In genomic region chr12:104516821-104517220, GRCh38 we compare ENCODE assay signal across 14 cellular contexts.
A peak's percentile ranks its signal among the peaks of the same experiment; 100 is the strongest.
DNase-seq lines count a peak whose midpoint lies in the region; ATAC-seq and TF ChIP-seq lines count a peak whose summit lies in the region.
"Had no signal": no experiment of that assay in that cellular context is flagged by ENCODE, and none has a peak within 500 bp of the region (broad histone marks: within the 10 kb centered on the region; RNA-seq: fewer than 3 reads in every experiment).

No MANE protein-coding gene starts in this region.

- intact Hi-C loops in natural killer cell (cut with micrococcal nuclease) (loop anchor here (5.0 kb wide), 1 partner anchor 175 kb away; no protein-coding TSS in a partner anchor), OCI-LY7 (cut with micrococcal nuclease; ENCODE audit: unreplicated experiment) (no loop called here)

- H3K4me1 ChIP-seq in OCI-LY7 (ENCODE audit: insufficient read depth, low read length, poor library complexity, severe bottlenecking): peaks cover 49% of the 10 kb centered on the region

- no peak overlapping the region for H3K27ac ChIP-seq in OCI-LY7 (ENCODE audit: low read depth, low read length, poor library complexity, severe bottlenecking)
- H3K27ac ChIP-seq: 22Rv1, C4-2B had no signal

- H3K27ac Mint-ChIP-seq in natural killer cell: peak overlapping the region; percentile 73 to 87

- H3K4me2 ChIP-seq in OCI-LY7 (ENCODE audit: low read length): no peak overlapping the region

- H3K9me3 Mint-ChIP-seq in natural killer cell: no peaks in the 10 kb centered on the region

- TF ChIP-seq CTCF in natural killer cell (IDR thresholded peaks at IDR 0.05) (no peak), OCI-LY7 (conservative IDR thresholded peaks at IDR 0.05; ENCODE audit: low read length) (no peak)

- no peak for ATAC-seq in natural killer cell

- H3K79me2 ChIP-seq in OCI-LY7 (ENCODE audit: insufficient read depth, low read depth, low read length): peaks cover 49% of the 10 kb centered on the region

- CTCF ChIA-PET in OCI-LY7 (lab: Charles Lee; ENCODE audit: unreplicated experiment) (no interaction called here), HEK293T (lab: Yijun Ruan, JAX) (no interaction called here)

- no peak overlapping the region for H2AFZ ChIP-seq in OCI-LY7 (ENCODE audit: low read length)

- H3K9me2 ChIP-seq in OCI-LY7 (ENCODE audit: insufficient read depth, low read length): no peaks in the 10 kb centered on the region

- POLR2A ChIA-PET in OCI-LY7 (lab: Charles Lee): interaction anchor here (0.6 to 1.8 kb wide), 6 partner anchors 12 to 104 kb away, joined by 3 to 7 read pairs (median 3); no protein-coding TSS in a partner anchor
- POLR2A ChIA-PET in HEK293T (lab: Yijun Ruan, JAX): no interaction called here

- no peaks in the 10 kb centered on the region for H3K9me3 ChIP-seq in OCI-LY7 (ENCODE audit: low read length)

- H3K4me3 Mint-ChIP-seq in natural killer cell: no peak overlapping the region

- H4K20me1 ChIP-seq in OCI-LY7 (ENCODE audit: insufficient read depth, low read length): no peaks in the 10 kb centered on the region

- no peak overlapping the region for H3K4me3 ChIP-seq in OCI-LY7 (ENCODE audit: low read depth, low read length, poor library complexity, severe bottlenecking)

- peaks cover 89 to 90% of the 10 kb centered on the region in 2 donors for H3K4me1 Mint-ChIP-seq in natural killer cell

- no peaks in the 10 kb centered on the region for H3K36me3 ChIP-seq in OCI-LY7 (ENCODE audit: insufficient read depth, low read length)

- no peaks in the 10 kb centered on the region for H3K36me3 Mint-ChIP-seq in natural killer cell

- no TSS peak for BruUV-seq in OCI-LY7 (replicated peaks; lab: Mats Ljungman, UMichigan)

- no peaks in the 10 kb centered on the region for H3K27me3 Mint-ChIP-seq in natural killer cell (ENCODE audit: low read depth in 2 of 2)

- DNase-seq in NCI-H510A treated with DMSO at 0.1 percent for 48 hours (lab: John Stamatoyannopoulos, UW): peak; percentile 36
- no peak for DNase-seq in NCI-H510A (lab: John Stamatoyannopoulos, UW)
- DNase-seq in NCI-H524 treated with DMSO at 0.1 percent for 48 hours (lab: John Stamatoyannopoulos, UW): peak; percentile 26
- no peak for DNase-seq in natural killer cell
- DNase-seq in activated CD4-positive, CD25-positive, alpha-beta regulatory T cell (lab: John Stamatoyannopoulos, UW): no peak
- DNase-seq in OCI-LY7 (ENCODE audit: low spot score): no peak
- DNase-seq in HEK293T (ENCODE audit: extremely low spot score): no peak
- DNase-seq in NOMO-1 treated with DMSO at 0.1 percent for 48 hours (lab: John Stamatoyannopoulos, UW; ENCODE audit: unreplicated experiment): no peak
- DNase-seq: H7, NCI-H1417 treated with DMSO at 0.1 percent for 48 hours, NCI-H2107, NCI-H446 treated with DMSO at 0.1 percent for 48 hours had no signal

TF ChIP-seq in HEK293T, 16 proteins besides CTCF, POLR2A, EP300 and RAD21:
- TF ChIP-seq CTBP1 (IDR thresholded peaks at IDR 0.05; ENCODE audit: borderline replicate concordance) (no peak), NFRKB (IDR thresholded peaks at IDR 0.05) (no peak), TARDBP (IDR thresholded peaks at IDR 0.05) (no peak), ELF4 (IDR thresholded peaks at IDR 0.05) (no peak), L3MBTL2 (conservative IDR thresholded peaks at IDR 0.05) (no peak), ZNF384 (IDR thresholded peaks at IDR 0.05) (no peak), PKNOX1 (IDR thresholded peaks at IDR 0.05) (no peak), FOXM1 (IDR thresholded peaks at IDR 0.05; ENCODE audit: borderline replicate concordance) (no peak), LEF1 (IDR thresholded peaks at IDR 0.05; ENCODE audit: borderline replicate concordance) (no peak), BHLHE40 (IDR thresholded peaks at IDR 0.05; ENCODE audit: borderline replicate concordance) (no peak), SUZ12 (IDR thresholded peaks at IDR 0.05) (no peak), FOXA1 (IDR thresholded peaks at IDR 0.05) (no peak), ARNT (IDR thresholded peaks at IDR 0.05) (no peak), HDGF (IDR thresholded peaks at IDR 0.05; ENCODE audit: borderline replicate concordance) (no peak), FOXK2 (IDR thresholded peaks at IDR 0.05) (no peak), SP1 (IDR thresholded peaks at IDR 0.05) (no peak)

Comparison
In these comparisons a context has a peak if more than half of its experiments do, and no peak if none do; other contexts are left out.
1. DNase-seq: peak in NCI-H510A treated with DMSO at 0.1 percent for 48 hours (single experiment) and NCI-H524 treated with DMSO at 0.1 percent for 48 hours (single experiment); none in NCI-H510A (single experiment), natural killer cell (single experiment), activated CD4-positive, CD25-positive, alpha-beta regulatory T cell (0 of 4), OCI-LY7 (single experiment), HEK293T (single experiment) and NOMO-1 treated with DMSO at 0.1 percent for 48 hours (single experiment).